In the genomic region with DNA sequence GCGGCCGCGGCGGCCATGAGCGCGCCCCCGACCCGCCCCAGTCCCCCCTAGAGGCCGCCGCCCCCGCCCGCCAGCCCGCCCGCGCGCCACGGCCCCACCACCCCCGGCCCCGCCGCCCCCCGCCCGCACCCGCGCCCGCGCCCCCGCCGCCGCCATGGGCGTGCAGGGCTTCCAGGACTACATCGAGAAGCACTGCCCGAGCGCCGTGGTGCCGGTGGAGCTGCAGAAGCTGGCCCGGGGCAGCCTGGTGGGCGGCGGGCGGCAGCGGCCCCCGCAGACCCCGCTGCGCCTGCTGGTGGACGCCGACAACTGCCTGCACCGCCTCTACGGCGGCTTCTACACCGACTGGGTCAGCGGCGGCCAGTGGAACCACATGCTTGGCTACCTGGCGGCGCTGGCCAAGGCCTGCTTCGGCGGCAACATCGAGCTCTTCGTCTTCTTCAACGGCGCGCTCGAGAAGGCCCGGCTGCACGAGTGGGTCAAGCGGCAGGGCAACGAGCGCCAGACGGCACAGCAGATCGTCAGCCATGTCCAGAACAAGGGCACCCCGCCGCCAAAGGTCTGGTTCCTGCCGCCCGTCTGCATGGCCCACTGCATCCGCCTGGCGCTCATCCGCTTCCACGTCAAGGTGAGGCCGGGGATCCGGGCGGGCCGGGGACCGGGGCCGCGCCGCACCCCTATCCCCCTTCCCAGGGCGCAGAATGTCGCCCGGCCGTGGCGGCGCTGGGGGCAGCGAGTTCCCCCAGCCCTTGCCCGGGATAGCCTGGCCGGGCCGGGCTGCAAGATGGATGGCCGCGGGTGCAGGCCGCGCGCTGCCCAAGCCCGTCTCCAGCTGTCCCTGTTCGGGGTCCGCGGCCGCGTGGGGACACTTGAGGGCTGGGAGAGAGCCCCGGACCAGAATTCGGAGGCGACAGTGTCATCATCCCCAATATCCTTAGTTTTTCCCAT, we compare ENCODE assay signal across 1 cellular context.
TF ChIP-seq lines count a peak whose summit lies in the region.

No MANE protein-coding gene starts in this region.

TF ChIP-seq in K562, 482 proteins besides CTCF, POLR2A, EP300 and RAD21 (continues in another document):
- TF ChIP-seq, protein P1, sequence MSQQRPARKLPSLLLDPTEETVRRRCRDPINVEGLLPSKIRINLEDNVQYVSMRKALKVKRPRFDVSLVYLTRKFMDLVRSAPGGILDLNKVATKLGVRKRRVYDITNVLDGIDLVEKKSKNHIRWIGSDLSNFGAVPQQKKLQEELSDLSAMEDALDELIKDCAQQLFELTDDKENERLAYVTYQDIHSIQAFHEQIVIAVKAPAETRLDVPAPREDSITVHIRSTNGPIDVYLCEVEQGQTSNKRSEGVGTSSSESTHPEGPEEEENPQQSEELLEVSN (IDR thresholded peaks at IDR 0.05; ENCODE audit: borderline replicate concordance in 1 of 2, extremely low read depth in 1 of 2, insufficient read depth in 1 of 2, insufficient read length in 1 of 2, low read depth in 1 of 2, low read length in 1 of 2, poor library complexity in 1 of 2, severe bottlenecking in 1 of 2) = peak in 1 of 2 experiments; percentile 12
- TF ChIP-seq, protein P2, sequence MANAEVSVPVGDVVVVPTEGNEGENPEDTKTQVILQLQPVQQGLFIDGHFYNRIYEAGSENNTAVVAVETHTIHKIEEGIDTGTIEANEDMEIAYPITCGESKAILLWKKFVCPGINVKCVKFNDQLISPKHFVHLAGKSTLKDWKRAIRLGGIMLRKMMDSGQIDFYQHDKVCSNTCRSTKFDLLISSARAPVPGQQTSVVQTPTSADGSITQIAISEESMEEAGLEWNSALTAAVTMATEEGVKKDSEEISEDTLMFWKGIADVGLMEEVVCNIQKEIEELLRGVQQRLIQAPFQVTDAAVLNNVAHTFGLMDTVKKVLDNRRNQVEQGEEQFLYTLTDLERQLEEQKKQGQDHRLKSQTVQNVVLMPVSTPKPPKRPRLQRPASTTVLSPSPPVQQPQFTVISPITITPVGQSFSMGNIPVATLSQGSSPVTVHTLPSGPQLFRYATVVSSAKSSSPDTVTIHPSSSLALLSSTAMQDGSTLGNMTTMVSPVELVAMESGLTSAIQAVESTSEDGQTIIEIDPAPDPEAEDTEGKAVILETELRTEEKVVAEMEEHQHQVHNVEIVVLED (CRISPR knock-in tag; IDR thresholded peaks at IDR 0.05) = no peak
- TF ChIP-seq, protein P3, sequence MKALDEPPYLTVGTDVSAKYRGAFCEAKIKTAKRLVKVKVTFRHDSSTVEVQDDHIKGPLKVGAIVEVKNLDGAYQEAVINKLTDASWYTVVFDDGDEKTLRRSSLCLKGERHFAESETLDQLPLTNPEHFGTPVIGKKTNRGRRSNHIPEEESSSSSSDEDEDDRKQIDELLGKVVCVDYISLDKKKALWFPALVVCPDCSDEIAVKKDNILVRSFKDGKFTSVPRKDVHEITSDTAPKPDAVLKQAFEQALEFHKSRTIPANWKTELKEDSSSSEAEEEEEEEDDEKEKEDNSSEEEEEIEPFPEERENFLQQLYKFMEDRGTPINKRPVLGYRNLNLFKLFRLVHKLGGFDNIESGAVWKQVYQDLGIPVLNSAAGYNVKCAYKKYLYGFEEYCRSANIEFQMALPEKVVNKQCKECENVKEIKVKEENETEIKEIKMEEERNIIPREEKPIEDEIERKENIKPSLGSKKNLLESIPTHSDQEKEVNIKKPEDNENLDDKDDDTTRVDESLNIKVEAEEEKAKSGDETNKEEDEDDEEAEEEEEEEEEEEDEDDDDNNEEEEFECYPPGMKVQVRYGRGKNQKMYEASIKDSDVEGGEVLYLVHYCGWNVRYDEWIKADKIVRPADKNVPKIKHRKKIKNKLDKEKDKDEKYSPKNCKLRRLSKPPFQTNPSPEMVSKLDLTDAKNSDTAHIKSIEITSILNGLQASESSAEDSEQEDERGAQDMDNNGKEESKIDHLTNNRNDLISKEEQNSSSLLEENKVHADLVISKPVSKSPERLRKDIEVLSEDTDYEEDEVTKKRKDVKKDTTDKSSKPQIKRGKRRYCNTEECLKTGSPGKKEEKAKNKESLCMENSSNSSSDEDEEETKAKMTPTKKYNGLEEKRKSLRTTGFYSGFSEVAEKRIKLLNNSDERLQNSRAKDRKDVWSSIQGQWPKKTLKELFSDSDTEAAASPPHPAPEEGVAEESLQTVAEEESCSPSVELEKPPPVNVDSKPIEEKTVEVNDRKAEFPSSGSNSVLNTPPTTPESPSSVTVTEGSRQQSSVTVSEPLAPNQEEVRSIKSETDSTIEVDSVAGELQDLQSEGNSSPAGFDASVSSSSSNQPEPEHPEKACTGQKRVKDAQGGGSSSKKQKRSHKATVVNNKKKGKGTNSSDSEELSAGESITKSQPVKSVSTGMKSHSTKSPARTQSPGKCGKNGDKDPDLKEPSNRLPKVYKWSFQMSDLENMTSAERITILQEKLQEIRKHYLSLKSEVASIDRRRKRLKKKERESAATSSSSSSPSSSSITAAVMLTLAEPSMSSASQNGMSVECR (CRISPR knock-in tag; IDR thresholded peaks at IDR 0.05) = peak; percentile 75
- TF ChIP-seq ZFX (CRISPR knock-in tag; IDR thresholded peaks at IDR 0.05) = peak; percentile 93
- peak; percentile 44; the same call in 1 of the 2 replicates for TF ChIP-seq EGR1 (conservative IDR thresholded peaks at IDR 0.05)
- TF ChIP-seq RBM39 (optimal IDR thresholded peaks at IDR 0.05; ENCODE audit: low read depth, low read length) = no peak
- no peak; the same call in 1 of the 2 replicates for TF ChIP-seq ZC3H4 (CRISPR knock-in tag; IDR thresholded peaks at IDR 0.05; ENCODE audit: borderline replicate concordance)
- no peak for TF ChIP-seq ZNF324 (CRISPR knock-in tag; IDR thresholded peaks at IDR 0.05)
- TF ChIP-seq, protein P4, sequence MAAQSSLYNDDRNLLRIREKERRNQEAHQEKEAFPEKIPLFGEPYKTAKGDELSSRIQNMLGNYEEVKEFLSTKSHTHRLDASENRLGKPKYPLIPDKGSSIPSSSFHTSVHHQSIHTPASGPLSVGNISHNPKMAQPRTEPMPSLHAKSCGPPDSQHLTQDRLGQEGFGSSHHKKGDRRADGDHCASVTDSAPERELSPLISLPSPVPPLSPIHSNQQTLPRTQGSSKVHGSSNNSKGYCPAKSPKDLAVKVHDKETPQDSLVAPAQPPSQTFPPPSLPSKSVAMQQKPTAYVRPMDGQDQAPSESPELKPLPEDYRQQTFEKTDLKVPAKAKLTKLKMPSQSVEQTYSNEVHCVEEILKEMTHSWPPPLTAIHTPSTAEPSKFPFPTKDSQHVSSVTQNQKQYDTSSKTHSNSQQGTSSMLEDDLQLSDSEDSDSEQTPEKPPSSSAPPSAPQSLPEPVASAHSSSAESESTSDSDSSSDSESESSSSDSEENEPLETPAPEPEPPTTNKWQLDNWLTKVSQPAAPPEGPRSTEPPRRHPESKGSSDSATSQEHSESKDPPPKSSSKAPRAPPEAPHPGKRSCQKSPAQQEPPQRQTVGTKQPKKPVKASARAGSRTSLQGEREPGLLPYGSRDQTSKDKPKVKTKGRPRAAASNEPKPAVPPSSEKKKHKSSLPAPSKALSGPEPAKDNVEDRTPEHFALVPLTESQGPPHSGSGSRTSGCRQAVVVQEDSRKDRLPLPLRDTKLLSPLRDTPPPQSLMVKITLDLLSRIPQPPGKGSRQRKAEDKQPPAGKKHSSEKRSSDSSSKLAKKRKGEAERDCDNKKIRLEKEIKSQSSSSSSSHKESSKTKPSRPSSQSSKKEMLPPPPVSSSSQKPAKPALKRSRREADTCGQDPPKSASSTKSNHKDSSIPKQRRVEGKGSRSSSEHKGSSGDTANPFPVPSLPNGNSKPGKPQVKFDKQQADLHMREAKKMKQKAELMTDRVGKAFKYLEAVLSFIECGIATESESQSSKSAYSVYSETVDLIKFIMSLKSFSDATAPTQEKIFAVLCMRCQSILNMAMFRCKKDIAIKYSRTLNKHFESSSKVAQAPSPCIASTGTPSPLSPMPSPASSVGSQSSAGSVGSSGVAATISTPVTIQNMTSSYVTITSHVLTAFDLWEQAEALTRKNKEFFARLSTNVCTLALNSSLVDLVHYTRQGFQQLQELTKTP (IDR thresholded peaks at IDR 0.05; ENCODE audit: low read depth in 1 of 2, partially characterized antibody in 2 of 2) = no peak
- peak; percentile 78 for TF ChIP-seq POLR2G (IDR thresholded peaks at IDR 0.05; ENCODE audit: low read depth, low read length)
- TF ChIP-seq ZNF12 (CRISPR knock-in tag; IDR thresholded peaks at IDR 0.05) = peak; percentile 64; the same call in 1 of the 2 replicates
- TF ChIP-seq SP1 (CRISPR knock-in tag; IDR thresholded peaks at IDR 0.05) = 0 out of 2 replicates have a peak, but pooled peaks have one; percentile 18
- peak in 2 of 3 experiments; percentile 42 to 48 for TF ChIP-seq YY1 (IDR thresholded peaks at IDR 0.05; ENCODE audit: borderline replicate concordance in 1 of 3, control insufficient read depth in 1 of 3, extremely low read depth in 1 of 3, insufficient read depth in 3 of 3, insufficient read length in 1 of 3, insufficient replicate concordance in 2 of 3, low read depth in 1 of 3, low read length in 2 of 3)
- no peak for TF ChIP-seq CSDE1 (IDR thresholded peaks at IDR 0.05)
- TF ChIP-seq NEUROD1 (IDR thresholded peaks at IDR 0.05; ENCODE audit: borderline replicate concordance, low read depth, low read length, partially characterized antibody) = no peak
- TF ChIP-seq, protein P5, sequence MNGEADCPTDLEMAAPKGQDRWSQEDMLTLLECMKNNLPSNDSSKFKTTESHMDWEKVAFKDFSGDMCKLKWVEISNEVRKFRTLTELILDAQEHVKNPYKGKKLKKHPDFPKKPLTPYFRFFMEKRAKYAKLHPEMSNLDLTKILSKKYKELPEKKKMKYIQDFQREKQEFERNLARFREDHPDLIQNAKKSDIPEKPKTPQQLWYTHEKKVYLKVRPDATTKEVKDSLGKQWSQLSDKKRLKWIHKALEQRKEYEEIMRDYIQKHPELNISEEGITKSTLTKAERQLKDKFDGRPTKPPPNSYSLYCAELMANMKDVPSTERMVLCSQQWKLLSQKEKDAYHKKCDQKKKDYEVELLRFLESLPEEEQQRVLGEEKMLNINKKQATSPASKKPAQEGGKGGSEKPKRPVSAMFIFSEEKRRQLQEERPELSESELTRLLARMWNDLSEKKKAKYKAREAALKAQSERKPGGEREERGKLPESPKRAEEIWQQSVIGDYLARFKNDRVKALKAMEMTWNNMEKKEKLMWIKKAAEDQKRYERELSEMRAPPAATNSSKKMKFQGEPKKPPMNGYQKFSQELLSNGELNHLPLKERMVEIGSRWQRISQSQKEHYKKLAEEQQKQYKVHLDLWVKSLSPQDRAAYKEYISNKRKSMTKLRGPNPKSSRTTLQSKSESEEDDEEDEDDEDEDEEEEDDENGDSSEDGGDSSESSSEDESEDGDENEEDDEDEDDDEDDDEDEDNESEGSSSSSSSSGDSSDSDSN (IDR thresholded peaks at IDR 0.05; ENCODE audit: borderline replicate concordance in 1 of 2, low read depth in 2 of 2, low read length in 2 of 2) = peak; percentile 55 to 56; a peak in 1 of 4 replicates
- peak; percentile 34 for TF ChIP-seq U2AF1 (optimal IDR thresholded peaks at IDR 0.05; ENCODE audit: low read depth, low read length)
- TF ChIP-seq L3MBTL2 (IDR thresholded peaks at IDR 0.05) = 0 out of 2 replicates have a peak, but pooled peaks have one; percentile 37
- TF ChIP-seq ZNF584 (CRISPR knock-in tag; IDR thresholded peaks at IDR 0.05; ENCODE audit: low read depth) = no peak
- TF ChIP-seq TGIF2 (CRISPR knock-in tag; IDR thresholded peaks at IDR 0.05) = peak; percentile 58; the same call in 1 of the 2 replicates
- TF ChIP-seq, protein P6, sequence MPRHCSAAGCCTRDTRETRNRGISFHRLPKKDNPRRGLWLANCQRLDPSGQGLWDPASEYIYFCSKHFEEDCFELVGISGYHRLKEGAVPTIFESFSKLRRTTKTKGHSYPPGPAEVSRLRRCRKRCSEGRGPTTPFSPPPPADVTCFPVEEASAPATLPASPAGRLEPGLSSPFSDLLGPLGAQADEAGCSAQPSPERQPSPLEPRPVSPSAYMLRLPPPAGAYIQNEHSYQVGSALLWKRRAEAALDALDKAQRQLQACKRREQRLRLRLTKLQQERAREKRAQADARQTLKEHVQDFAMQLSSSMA (CRISPR knock-in tag; IDR thresholded peaks at IDR 0.05) = no peak
- TF ChIP-seq SAFB (IDR thresholded peaks at IDR 0.05; ENCODE audit: borderline replicate concordance, low read depth, low read length) = no peak
- TF ChIP-seq, protein P7, sequence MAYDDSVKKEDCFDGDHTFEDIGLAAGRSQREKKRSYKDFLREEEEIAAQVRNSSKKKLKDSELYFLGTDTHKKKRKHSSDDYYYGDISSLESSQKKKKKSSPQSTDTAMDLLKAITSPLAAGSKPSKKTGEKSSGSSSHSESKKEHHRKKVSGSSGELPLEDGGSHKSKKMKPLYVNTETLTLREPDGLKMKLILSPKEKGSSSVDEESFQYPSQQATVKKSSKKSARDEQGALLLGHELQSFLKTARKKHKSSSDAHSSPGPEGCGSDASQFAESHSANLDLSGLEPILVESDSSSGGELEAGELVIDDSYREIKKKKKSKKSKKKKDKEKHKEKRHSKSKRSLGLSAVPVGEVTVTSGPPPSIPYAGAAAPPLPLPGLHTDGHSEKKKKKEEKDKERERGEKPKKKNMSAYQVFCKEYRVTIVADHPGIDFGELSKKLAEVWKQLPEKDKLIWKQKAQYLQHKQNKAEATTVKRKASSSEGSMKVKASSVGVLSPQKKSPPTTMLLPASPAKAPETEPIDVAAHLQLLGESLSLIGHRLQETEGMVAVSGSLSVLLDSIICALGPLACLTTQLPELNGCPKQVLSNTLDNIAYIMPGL (CRISPR knock-in tag; IDR thresholded peaks at IDR 0.05) = peak; percentile 62; the same call in 1 of the 2 replicates
- TF ChIP-seq STAG1 (CRISPR knock-in tag; IDR thresholded peaks at IDR 0.05; ENCODE audit: borderline replicate concordance) = no peak
- no peak for TF ChIP-seq ZNF311 (CRISPR knock-in tag; IDR thresholded peaks at IDR 0.05)
- peak; percentile 82 for TF ChIP-seq RBBP5 (IDR thresholded peaks at IDR 0.05; ENCODE audit: borderline replicate concordance, insufficient read depth, low read length, poor library complexity, severe bottlenecking)
- 0 out of 2 replicates have a peak, but pooled peaks have one; percentile 36 for TF ChIP-seq HDAC8 (tag; IDR thresholded peaks at IDR 0.05)
- TF ChIP-seq PHB (CRISPR knock-in tag; IDR thresholded peaks at IDR 0.05) = no peak
- no peak for TF ChIP-seq MCM3 (IDR thresholded peaks at IDR 0.05)
- no peak for TF ChIP-seq MTA2 (IDR thresholded peaks at IDR 0.05; ENCODE audit: low read depth)
- peak; percentile 35 for TF ChIP-seq PCBP1 (IDR thresholded peaks at IDR 0.05; ENCODE audit: low read depth, low read length, poor library complexity, severe bottlenecking)
- TF ChIP-seq, protein P8, sequence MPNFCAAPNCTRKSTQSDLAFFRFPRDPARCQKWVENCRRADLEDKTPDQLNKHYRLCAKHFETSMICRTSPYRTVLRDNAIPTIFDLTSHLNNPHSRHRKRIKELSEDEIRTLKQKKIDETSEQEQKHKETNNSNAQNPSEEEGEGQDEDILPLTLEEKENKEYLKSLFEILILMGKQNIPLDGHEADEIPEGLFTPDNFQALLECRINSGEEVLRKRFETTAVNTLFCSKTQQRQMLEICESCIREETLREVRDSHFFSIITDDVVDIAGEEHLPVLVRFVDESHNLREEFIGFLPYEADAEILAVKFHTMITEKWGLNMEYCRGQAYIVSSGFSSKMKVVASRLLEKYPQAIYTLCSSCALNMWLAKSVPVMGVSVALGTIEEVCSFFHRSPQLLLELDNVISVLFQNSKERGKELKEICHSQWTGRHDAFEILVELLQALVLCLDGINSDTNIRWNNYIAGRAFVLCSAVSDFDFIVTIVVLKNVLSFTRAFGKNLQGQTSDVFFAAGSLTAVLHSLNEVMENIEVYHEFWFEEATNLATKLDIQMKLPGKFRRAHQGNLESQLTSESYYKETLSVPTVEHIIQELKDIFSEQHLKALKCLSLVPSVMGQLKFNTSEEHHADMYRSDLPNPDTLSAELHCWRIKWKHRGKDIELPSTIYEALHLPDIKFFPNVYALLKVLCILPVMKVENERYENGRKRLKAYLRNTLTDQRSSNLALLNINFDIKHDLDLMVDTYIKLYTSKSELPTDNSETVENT (CRISPR knock-in tag; IDR thresholded peaks at IDR 0.05) = peak; percentile 6; the same call in 1 of the 2 replicates
- no peak for TF ChIP-seq SAFB2 (IDR thresholded peaks at IDR 0.05; ENCODE audit: borderline replicate concordance, low read depth, low read length, severe bottlenecking)
- no peak for TF ChIP-seq EHMT2 (IDR thresholded peaks at IDR 0.05)
- TF ChIP-seq SMAD2 (IDR thresholded peaks at IDR 0.05; ENCODE audit: low read depth, low read length) = no peak
